ENCODE assay signal across 9 cellular contexts in the genomic region with DNA sequence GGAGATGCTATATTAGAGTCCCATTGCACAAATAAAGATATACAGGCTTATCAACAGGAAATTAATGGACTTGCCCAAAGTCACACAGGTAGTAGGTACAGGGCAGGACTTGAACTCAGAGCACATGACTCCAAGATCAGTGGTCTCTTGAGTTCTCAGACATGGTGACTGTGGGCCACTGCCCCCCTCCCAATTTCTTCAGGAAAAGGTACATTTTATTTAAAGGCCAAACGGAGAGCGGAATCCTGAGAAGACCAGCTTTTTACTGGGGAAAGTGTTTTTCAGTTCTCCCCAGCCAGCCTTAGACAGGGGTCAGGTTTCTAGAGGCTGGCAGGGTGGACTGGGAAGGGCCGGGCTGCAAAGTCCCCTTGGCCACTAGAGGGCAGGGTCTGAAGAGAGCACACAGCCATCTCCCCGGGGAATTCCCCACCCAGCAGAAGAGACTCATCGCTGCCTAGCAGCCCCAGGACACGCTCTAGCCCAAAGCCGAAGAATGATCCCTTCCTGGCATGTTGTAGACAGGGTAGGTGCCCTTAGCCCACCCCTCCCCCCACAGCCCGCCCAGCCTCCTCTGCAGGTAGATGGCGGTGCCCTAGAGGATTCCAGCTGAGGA. TPM values are rescaled to one million over a fixed set of nuclear protein-coding genes. Genes with fewer than 3 reads are reported as not detected.
DNase-seq lines count a peak whose midpoint lies in the region; ATAC-seq, FAIRE-seq and TF ChIP-seq lines count a peak whose summit lies in the region.
"Had no signal": no experiment of that assay in that cellular context is flagged by ENCODE, and none has a peak within 500 bp of the region (broad histone marks: within the 10 kb centered on the region; RNA-seq: fewer than 3 reads in every experiment).

No MANE protein-coding gene starts in this region.

- no peaks in the 10 kb centered on the region for H3K27me3 ChIP-seq in GM12878 (replicated peaks in 1 of 2; ENCODE audit: control insufficient read depth in 2 of 2, insufficient read depth in 2 of 2, low read length in 1 of 2)

- TF ChIP-seq POLR2A in GM12878 (IDR thresholded peaks at IDR 0.05; ENCODE audit: low read depth, low read length): no peak

- H4K20me1 ChIP-seq in GM12878 (ENCODE audit: control insufficient read depth, insufficient read depth): no peaks in the 10 kb centered on the region

- intact Hi-C loops in GM12878 (cut with micrococcal nuclease; ENCODE audit: unreplicated experiment): loop anchor here (2.0 kb wide), 1 partner anchor 252 kb away; no protein-coding TSS in a partner anchor

- peak; percentile 57 for TF ChIP-seq RAD21 in GM12878 (IDR thresholded peaks at IDR 0.05; ENCODE audit: insufficient read depth, low read depth, low read length)

- no peak overlapping the region for H3K4me3 ChIP-seq in GM12878
- H3K4me3 ChIP-seq: skin epidermis had no signal

- no peaks in the 10 kb centered on the region for H3K79me2 ChIP-seq in GM12878 (ENCODE audit: control insufficient read depth, insufficient read depth, low read length)

- no peak overlapping the region for H3K4me2 ChIP-seq in GM12878 (ENCODE audit: control insufficient read depth, insufficient read depth)

- H3K27ac ChIP-seq in GM12878 (ENCODE audit: control insufficient read depth, insufficient read depth): no peak overlapping the region
- H3K27ac ChIP-seq: skin epidermis had no signal

- no peak for TF ChIP-seq EP300 in GM12878 (IDR thresholded peaks at IDR 0.05; ENCODE audit: borderline replicate concordance in 1 of 2, control insufficient read depth in 1 of 2, low read depth in 2 of 2, low read length in 2 of 2)

- no peaks in the 10 kb centered on the region for H3K4me1 ChIP-seq in GM12878 (ENCODE audit: control insufficient read depth, insufficient read depth, low read length)

- in situ Hi-C loops in GM13977 (cut with MboI; ENCODE audit: low pct_unique_long_range_greater_than_20kb, low sequenced_read_pairs, unreplicated experiment): loop anchor here (25.0 kb wide), 1 partner anchor 378 kb away; no protein-coding TSS in a partner anchor
- in situ Hi-C loops in GM12878 (cut with MboI): no loop called here

- DNase-seq in GM13977 (ENCODE audit: low spot score) (peak; percentile 81), NCI-H146 treated with DMSO at 0.1 percent for 48 hours (lab: John Stamatoyannopoulos, UW; ENCODE audit: unreplicated experiment) (peak; percentile 62), GM12878 (ENCODE audit: low read depth, low spot score) (no peak), iPS DF 4.7 (ENCODE audit: extremely low read depth, low spot score) (peak; percentile 44)
- peak; percentile 55 to 58 for DNase-seq in stimulated activated CD4-positive, alpha-beta T cell treated with anti-CD3 and anti-CD28 coated beads, Interleukin-15, amount 100 ng/mL, for 1 hour (ENCODE audit: low read depth in 1 of 2, low spot score in 1 of 2)

- peak; percentile 95 for ATAC-seq in HG02759 (IDR thresholded peaks at IDR 0.05; ENCODE audit: unreplicated experiment)
- peak; percentile 100 for ATAC-seq in GM12878
- no peak for ATAC-seq in HG03565 (IDR thresholded peaks at IDR 0.05; ENCODE audit: unreplicated experiment)

- RAD21 ChIA-PET in GM12878 (lab: Charles Lee; ENCODE audit: unreplicated experiment): interaction anchor here (0.6 to 1.2 kb wide), 4 partner anchors 104 to 252 kb away, joined by 3 to 6 read pairs (median 4); no protein-coding TSS in a partner anchor

- H2AFZ ChIP-seq in GM12878 (ENCODE audit: control insufficient read depth, low read depth, low read length): no peak overlapping the region; the same call in 1 of the 2 replicates

- FAIRE-seq in TTC549 (lab: Jason Lieb, UNC): peak; percentile 22
- FAIRE-seq in GM12878 (lab: Jason Lieb, UNC): peak; percentile 85

- H3K9ac ChIP-seq in GM12878 (ENCODE audit: control insufficient read depth, insufficient read depth, low read length): no peak overlapping the region

- SMC1A ChIA-PET in GM12878 (lab: Charles Lee; ENCODE audit: uncharacterized antibody, unreplicated experiment): interaction anchor here (1.0 to 1.8 kb wide), 4 partner anchors 10 to 252 kb away, joined by 3 to 8 read pairs (median 4); no protein-coding TSS in a partner anchor

- no TSS peak for BruUV-seq in GM12878 (replicated peaks; lab: Mats Ljungman, UMichigan)

- no peaks in the 10 kb centered on the region for H3K36me3 ChIP-seq in GM12878 (ENCODE audit: control insufficient read depth in 2 of 2, insufficient read depth in 2 of 2, low read length in 1 of 2)

- TF ChIP-seq CTCF in GM13977 (IDR thresholded peaks at IDR 0.05; ENCODE audit: extremely low read depth, insufficient read depth, missing control alignments): peak; percentile 92
- peak; percentile 92 to 98 (median 92) for TF ChIP-seq CTCF in GM12878 (IDR thresholded peaks at IDR 0.05 in 2 of 3, conservative IDR thresholded peaks at IDR 0.05 in 1 of 3; ENCODE audit: control insufficient read depth in 2 of 3, extremely low read depth in 1 of 3, insufficient read depth in 1 of 3, low read depth in 3 of 3, low read length in 3 of 3)

- CTCF ChIA-PET in GM12878 (lab: Yijun Ruan, JAX): interaction anchor here (0.7 to 2.5 kb wide), 21 partner anchors 10 to 460 kb away, joined by 3 to 16 read pairs (median 5); partner anchors contain the start of gene ACP6

- WGBS in GM12878 (ENCODE audit: insufficient coverage, insufficient replicate concordance, low lambda C conversion rate, missing lambda C conversion rate): 35% methylated on average over 9 of the region's 9 CpGs

- H3K9me3 ChIP-seq in GM12878 (replicated peaks; ENCODE audit: control insufficient read depth, insufficient read depth, low read length): no peaks in the 10 kb centered on the region

- POLR2A ChIA-PET in GM12878 (lab: Charles Lee): interaction anchor here (0.7 kb wide), 1 partner anchor 252 kb away, joined by 4 read pairs; no protein-coding TSS in a partner anchor

TF ChIP-seq in GM12878, 131 proteins besides CTCF, POLR2A, EP300 and RAD21 (continues in another document):
- TF ChIP-seq NFXL1 (IDR thresholded peaks at IDR 0.05; ENCODE audit: borderline replicate concordance) (no peak), PKNOX1 (IDR thresholded peaks at IDR 0.05) (no peak), SP1 (IDR thresholded peaks at IDR 0.05; ENCODE audit: low read depth, low read length) (no peak), EGR1 (IDR thresholded peaks at IDR 0.05; ENCODE audit: borderline replicate concordance in 1 of 2, low read depth in 2 of 2, low read length in 2 of 2) (0 out of 3 replicates have a peak, but pooled peaks of 1 of the 2 experiments have one; percentile 28), IKZF2 (IDR thresholded peaks at IDR 0.05) (no peak), YY1 (IDR thresholded peaks at IDR 0.05; ENCODE audit: low read depth, low read length) (peak; percentile 77; the same call in 1 of the 2 replicates), SMC3 (IDR thresholded peaks at IDR 0.05; ENCODE audit: borderline replicate concordance, low read length) (peak; percentile 70; the same call in 1 of the 2 replicates), RELB (IDR thresholded peaks at IDR 0.05; ENCODE audit: low read depth) (no peak), GABPA (IDR thresholded peaks at IDR 0.05; ENCODE audit: low read depth) (no peak)

RNA-seq across cellular contexts. Expression of gene ACP6, which starts 29.7 kb away (rescaled TPM):
- 25.2 and 25.7 TPM in 2 replicates for total RNA-seq in GM12878 (2013; cell fraction: nucleolus; rRNA removed)
- total RNA-seq in GM12878 (2014; rRNA removed) (5.8 and 8.0 TPM in 2 replicates), GM12878 (2014; rRNA removed; fragmentation: Illumina TruSeq; extraction: Trizol) (6.9 and 7.0 TPM in 2 replicates), GM12878 (2021) (15.5 and 17.8 TPM in 2 replicates)
- 6.5 TPM for polyA plus RNA-seq in GM12878 (2011; ENCODE audit: low read depth)
- polyA plus RNA-seq in GM12878 (2011; rRNA removed) (6.9 and 7.2 TPM in 2 replicates), GM12878 (2014; fragmentation: Illumina TruSeq; extraction: Trizol) (7.1 and 11.9 TPM in 2 replicates), GM12878 (2014; fragmentation: Nextera tagmentation; extraction: Ambion mirVana) (1 to 10 TPM; 3.1 to 7.5 TPM), GM12878 (2014; rRNA removed) (11.3 and 13.6 TPM in 2 replicates), GM12878 (2016; fragmentation: Nextera tagmentation; extraction: Ambion mirVana) (10 to 100 TPM; 17.6 to 19.7 TPM)
- polyA plus RNA-seq in GM12878 (2011; cell fraction: cytosol; rRNA removed): 4.7 and 6.0 TPM in 2 replicates
- 12.1 and 23.2 TPM in 2 replicates for polyA plus RNA-seq in GM12878 (2011; cell fraction: nucleus; rRNA removed)
- polyA plus RNA-seq in GM12878 (2012): 9.5 and 14.7 TPM in 2 replicates
- 2.9 and 3.8 TPM in 2 replicates for polyA minus RNA-seq in GM12878 (2011; rRNA and poly(A)+ RNA removed)
- polyA minus RNA-seq in GM12878 (2011; cell fraction: cytosol; rRNA and poly(A)+ RNA removed): 3.0 and 3.6 TPM in 2 replicates
- polyA minus RNA-seq in GM12878 (2011; cell fraction: nucleus; rRNA and poly(A)+ RNA removed): 5.0 and 5.2 TPM in 2 replicates
